Comparison of ENCODE assay signal across 1 cellular context in genomic region chr3:120039642-120040610, GRCh38.
TF ChIP-seq lines count a peak whose summit lies in the region.

No MANE protein-coding gene starts in this region.

TF ChIP-seq in WTC11, 78 proteins besides CTCF, POLR2A, EP300 and RAD21 (continued from another document):
- no peak for TF ChIP-seq ZBTB43 (CRISPR knock-in tag; IDR thresholded peaks at IDR 0.05)
